ENCODE assay signal across 8 cellular contexts in genomic region chr19:47512183-47512947, GRCh38. TPM values are rescaled to one million over a fixed set of nuclear protein-coding genes. Genes with fewer than 3 reads are reported as not detected.
DNase-seq lines count a peak whose midpoint lies in the region; ATAC-seq, FAIRE-seq and TF ChIP-seq lines count a peak whose summit lies in the region.

No MANE protein-coding gene starts in this region.

- WGBS in HepG2 (ENCODE audit: low lambda C conversion rate), result 29% methylated on average over 9 of the region's 11 CpGs

- peak overlapping the region; percentile 90 for H3K4me2 ChIP-seq in HepG2 (ENCODE audit: low read depth, low read length)

- TF ChIP-seq CTCF in HepG2 (CRISPR knock-in tag; IDR thresholded peaks at IDR 0.05) (no peak), upper lobe of right lung (IDR thresholded peaks at IDR 0.05) (no peak)

- in situ Hi-C loops in HepG2 (cut with HindIII; ENCODE audit: extremely low pct_ligation_motif_present, low pct_unique_long_range_greater_than_20kb), result no loop called here

- H3K27me3 ChIP-seq in HepG2 (ENCODE audit: control insufficient read depth in 1 of 2, insufficient read depth in 2 of 2, low read length in 2 of 2) (no peaks in the 10 kb centered on the region; a peak in 1 of 5 replicates), upper lobe of right lung (no peaks in the 10 kb centered on the region)

- TF ChIP-seq EP300 in HepG2 (IDR thresholded peaks at IDR 0.05; ENCODE audit: low read depth in 2 of 2, low read length in 2 of 2) (no peak), HepG2 (CRISPR knock-in tag; IDR thresholded peaks at IDR 0.05; ENCODE audit: borderline replicate concordance) (no peak)

- TF ChIP-seq POLR2A in HepG2 (IDR thresholded peaks at IDR 0.05; ENCODE audit: insufficient read depth in 1 of 2, low read depth in 2 of 2, low read length in 2 of 2), result peak in 1 of 2 experiments; percentile 45; a peak in 1 of 4 replicates

- no peak overlapping the region for H2AFZ ChIP-seq in HepG2 (ENCODE audit: low read length)

- H3K4me3 Mint-ChIP-seq in activated naive CD4-positive, alpha-beta T cell treated with anti-CD3 and anti-CD28 coated beads, Interleukin-2, amount 50 U/mL, for 24 hours, result peak overlapping the region; percentile 98
- peak overlapping the region; percentile 98 for H3K4me3 Mint-ChIP-seq in activated naive CD8-positive, alpha-beta T cell treated with anti-CD3 and anti-CD28 coated beads for 36 hours

- no peak for DNase-seq in activated naive CD4-positive, alpha-beta T cell treated with anti-CD3 and anti-CD28 coated beads, Interleukin-2, amount 50 U/mL, for 16 hours
- DNase-seq in activated naive CD8-positive, alpha-beta T cell treated with anti-CD3 and anti-CD28 coated beads for 36 hours, result no peak
- DNase-seq in HepG2 (ENCODE audit: low spot score) (peak; percentile 52), upper lobe of right lung (no peak), NCI-H524 treated with DMSO at 0.1 percent for 48 hours (lab: John Stamatoyannopoulos, UW) (no peak), T1000 (lab: John Stamatoyannopoulos, UW) (no peak)
- no peak for DNase-seq in activated CD4-positive, CD25-positive, alpha-beta regulatory T cell (lab: John Stamatoyannopoulos, UW)

- BruUV-seq in HepG2 (replicated peaks; lab: Mats Ljungman, UMichigan), result TSS peak; percentile 42

- H3K9me3 ChIP-seq in HepG2 (ENCODE audit: low read length), result no peaks in the 10 kb centered on the region
- no peaks in the 10 kb centered on the region for H3K9me3 ChIP-seq in upper lobe of right lung

- H3K4me1 ChIP-seq in HepG2 (ENCODE audit: insufficient read depth, low read length) (peaks cover 29% of the 10 kb centered on the region), upper lobe of right lung (peaks cover 72% of the 10 kb centered on the region)

- CTCF ChIA-PET in HepG2 (lab: Yijun Ruan, JAX; ENCODE audit: low intra/inter-chr PET ratio, low total read pairs), result no interaction called here

- peak; percentile 68 for FAIRE-seq in HepG2 (lab: Jason Lieb, UNC)

- H4K20me1 ChIP-seq in HepG2 (ENCODE audit: insufficient read depth, low read length), result no peaks in the 10 kb centered on the region

- H3K4me3 ChIP-seq in HepG2 (replicated peaks in 1 of 3; ENCODE audit: insufficient read depth in 1 of 3, low read depth in 2 of 3, low read length in 3 of 3) (peak overlapping the region; percentile 93 to 99 (median 98)), upper lobe of right lung (peak overlapping the region; percentile 95)

- intact Hi-C loops in HepG2 (cut with micrococcal nuclease; ENCODE audit: unreplicated experiment), result loop anchor here (2.0 kb wide), 1 partner anchor 186 kb away; no protein-coding TSS in a partner anchor
- intact Hi-C loops in upper lobe of right lung (cut with DNase I), result no loop called here

- H3K36me3 ChIP-seq in HepG2 (replicated peaks in 1 of 2; ENCODE audit: control insufficient read depth in 1 of 2, insufficient read depth in 2 of 2, low read length in 2 of 2), result peaks cover 0 to 3% of the 10 kb centered on the region in 2 experiments; a peak in 2 of 5 replicates
- no peaks in the 10 kb centered on the region for H3K36me3 ChIP-seq in upper lobe of right lung

- H3K4me1 Mint-ChIP-seq in activated naive CD4-positive, alpha-beta T cell treated with anti-CD3 and anti-CD28 coated beads, Interleukin-2, amount 50 U/mL, for 24 hours, result peaks cover 80% of the 10 kb centered on the region
- H3K4me1 Mint-ChIP-seq in activated naive CD8-positive, alpha-beta T cell treated with anti-CD3 and anti-CD28 coated beads for 36 hours, result peaks cover 62% of the 10 kb centered on the region

- POLR2A ChIA-PET in HepG2 (lab: Yijun Ruan, JAX), result interaction anchor here (1.2 to 1.5 kb wide), 2 partner anchors 8 to 112 kb away, joined by 4 read pairs; no protein-coding TSS in a partner anchor

- H3K27me3 Mint-ChIP-seq in activated naive CD4-positive, alpha-beta T cell treated with anti-CD3 and anti-CD28 coated beads, Interleukin-2, amount 50 U/mL, for 24 hours, result no peaks in the 10 kb centered on the region
- H3K27me3 Mint-ChIP-seq in activated naive CD8-positive, alpha-beta T cell treated with anti-CD3 and anti-CD28 coated beads for 36 hours, result no peaks in the 10 kb centered on the region

- TF ChIP-seq RAD21 in HepG2 (CRISPR knock-in tag; IDR thresholded peaks at IDR 0.05), result no peak

- H3K27ac ChIP-seq in HepG2 (ENCODE audit: extremely low read length, insufficient read depth, low read length), result peak overlapping the region; percentile 49
- H3K27ac ChIP-seq in upper lobe of right lung, result peak overlapping the region; percentile 98

- H3K27ac Mint-ChIP-seq in activated naive CD4-positive, alpha-beta T cell treated with anti-CD3 and anti-CD28 coated beads, Interleukin-2, amount 50 U/mL, for 24 hours, result peak overlapping the region; percentile 96
- H3K27ac Mint-ChIP-seq in activated naive CD8-positive, alpha-beta T cell treated with anti-CD3 and anti-CD28 coated beads for 36 hours, result peak overlapping the region; percentile 97

- peaks cover 2% of the 10 kb centered on the region for H3K36me3 Mint-ChIP-seq in activated naive CD4-positive, alpha-beta T cell treated with anti-CD3 and anti-CD28 coated beads, Interleukin-2, amount 50 U/mL, for 24 hours
- H3K36me3 Mint-ChIP-seq in activated naive CD8-positive, alpha-beta T cell treated with anti-CD3 and anti-CD28 coated beads for 36 hours, result no peaks in the 10 kb centered on the region

- ATAC-seq in HepG2 (peak; percentile 20), upper lobe of right lung (no peak)

- H3K79me2 ChIP-seq in HepG2 (ENCODE audit: insufficient read depth, low read length), result peaks cover 60% of the 10 kb centered on the region

- no peaks in the 10 kb centered on the region for H3K9me3 Mint-ChIP-seq in activated naive CD4-positive, alpha-beta T cell treated with anti-CD3 and anti-CD28 coated beads, Interleukin-2, amount 50 U/mL, for 24 hours
- peaks cover 4% of the 10 kb centered on the region for H3K9me3 Mint-ChIP-seq in activated naive CD8-positive, alpha-beta T cell treated with anti-CD3 and anti-CD28 coated beads for 36 hours

- peak overlapping the region; percentile 92 for H3K9ac ChIP-seq in HepG2 (ENCODE audit: insufficient read depth, low read depth, low read length)

RNA-seq across cellular contexts. Expression of gene NAPA, which starts 2.5 kb away (rescaled TPM):
- 10 to 100 TPM; 65.6 to 69.2 TPM for total RNA-seq in activated naive CD8-positive, alpha-beta T cell treated with anti-CD3 and anti-CD28 coated beads for 36 hours
- total RNA-seq in HepG2 (2016; rRNA removed; fragmentation: Illumina TruSeq; extraction: Trizol) (32.6 and 36.5 TPM in 2 replicates), upper lobe of right lung (134 TPM)
- 10.7 and 16.6 TPM in 2 replicates for total RNA-seq in HepG2 (2016; cell fraction: cytosol; rRNA removed; fragmentation: Illumina TruSeq; extraction: Trizol; ENCODE audit: low read depth)
- total RNA-seq in HepG2 (2016; cell fraction: insoluble cytoplasmic fraction; rRNA removed; fragmentation: Illumina TruSeq; extraction: Trizol), result 32.5 and 33.2 TPM in 2 replicates
- total RNA-seq in HepG2 (2016; cell fraction: membrane; rRNA removed; fragmentation: Illumina TruSeq; extraction: Trizol), result 17.7 and 25.0 TPM in 2 replicates
- 19.1 and 19.4 TPM in 2 replicates for total RNA-seq in HepG2 (2016; cell fraction: nucleus; rRNA removed; fragmentation: Illumina TruSeq; extraction: Trizol)
- 65.9 and 74.4 TPM in 2 replicates for polyA plus RNA-seq in HepG2 (2011; rRNA removed)
- polyA plus RNA-seq in HepG2 (2011; cell fraction: cytosol; rRNA removed), result 50.7 and 64.2 TPM in 2 replicates
- 64.5 and 68.0 TPM in 2 replicates for polyA plus RNA-seq in HepG2 (2011; cell fraction: nucleus; rRNA removed)
- 39.7 and 50.3 TPM in 2 replicates for polyA plus RNA-seq in HepG2 (2012)
- polyA plus RNA-seq in HepG2 (2016; cell fraction: cytosol; fragmentation: Illumina TruSeq; extraction: Trizol; ENCODE audit: low read depth), result 18.1 and 25.6 TPM in 2 replicates
- 52.2 and 60.3 TPM in 2 replicates for polyA plus RNA-seq in HepG2 (2016; cell fraction: insoluble cytoplasmic fraction; fragmentation: Illumina TruSeq; extraction: Trizol; ENCODE audit: low read depth)
- 32.1 and 34.6 TPM in 2 replicates for polyA plus RNA-seq in HepG2 (2016; cell fraction: membrane; fragmentation: Illumina TruSeq; extraction: Trizol; ENCODE audit: low read depth)
- polyA plus RNA-seq in HepG2 (2016; cell fraction: nucleus; fragmentation: Illumina TruSeq; extraction: Trizol; ENCODE audit: insufficient read depth, low read depth), result 41.7 and 44.1 TPM in 2 replicates
- polyA minus RNA-seq in HepG2 (2011; rRNA and poly(A)+ RNA removed; ENCODE audit: low replicate concordance), result 73.3 and 108 TPM in 2 replicates
- polyA minus RNA-seq in HepG2 (2011; cell fraction: cytosol; rRNA and poly(A)+ RNA removed), result 36.3 and 43.3 TPM in 2 replicates
- 20.6 and 26.2 TPM in 2 replicates for polyA minus RNA-seq in HepG2 (2011; cell fraction: nucleus; rRNA and poly(A)+ RNA removed)

RNA-seq across cellular contexts. Expression of gene KPTN, which starts 28.3 kb away (rescaled TPM):
- 10 to 100 TPM; 12.4 to 13.4 TPM for total RNA-seq in activated naive CD8-positive, alpha-beta T cell treated with anti-CD3 and anti-CD28 coated beads for 36 hours
- total RNA-seq in HepG2 (2016; rRNA removed; fragmentation: Illumina TruSeq; extraction: Trizol) (8.4 and 9.1 TPM in 2 replicates), upper lobe of right lung (9.3 TPM)
- 2.8 and 3.3 TPM in 2 replicates for total RNA-seq in HepG2 (2016; cell fraction: cytosol; rRNA removed; fragmentation: Illumina TruSeq; extraction: Trizol; ENCODE audit: low read depth)
- 8.2 and 10.6 TPM in 2 replicates for total RNA-seq in HepG2 (2016; cell fraction: insoluble cytoplasmic fraction; rRNA removed; fragmentation: Illumina TruSeq; extraction: Trizol)
- total RNA-seq in HepG2 (2016; cell fraction: membrane; rRNA removed; fragmentation: Illumina TruSeq; extraction: Trizol), result 4.2 and 6.5 TPM in 2 replicates
- total RNA-seq in HepG2 (2016; cell fraction: nucleus; rRNA removed; fragmentation: Illumina TruSeq; extraction: Trizol), result 9.8 and 13.4 TPM in 2 replicates
- 13.3 and 17.6 TPM in 2 replicates for polyA plus RNA-seq in HepG2 (2011; rRNA removed)
- polyA plus RNA-seq in HepG2 (2011; cell fraction: cytosol; rRNA removed), result 8.3 and 11.4 TPM in 2 replicates
- 48.6 and 50.4 TPM in 2 replicates for polyA plus RNA-seq in HepG2 (2011; cell fraction: nucleus; rRNA removed)
- 9.8 and 14.4 TPM in 2 replicates for polyA plus RNA-seq in HepG2 (2012)
- 4.3 and 5.1 TPM in 2 replicates for polyA plus RNA-seq in HepG2 (2016; cell fraction: cytosol; fragmentation: Illumina TruSeq; extraction: Trizol; ENCODE audit: low read depth)
- polyA plus RNA-seq in HepG2 (2016; cell fraction: insoluble cytoplasmic fraction; fragmentation: Illumina TruSeq; extraction: Trizol; ENCODE audit: low read depth), result 14.4 and 17.5 TPM in 2 replicates
- polyA plus RNA-seq in HepG2 (2016; cell fraction: membrane; fragmentation: Illumina TruSeq; extraction: Trizol; ENCODE audit: low read depth), result 5.2 and 7.2 TPM in 2 replicates
- 29.6 and 30.0 TPM in 2 replicates for polyA plus RNA-seq in HepG2 (2016; cell fraction: nucleus; fragmentation: Illumina TruSeq; extraction: Trizol; ENCODE audit: insufficient read depth, low read depth)
- 8.3 and 15.8 TPM in 2 replicates for polyA minus RNA-seq in HepG2 (2011; rRNA and poly(A)+ RNA removed; ENCODE audit: low replicate concordance)
- polyA minus RNA-seq in HepG2 (2011; cell fraction: cytosol; rRNA and poly(A)+ RNA removed), result 5.2 TPM in 2 replicates
- polyA minus RNA-seq in HepG2 (2011; cell fraction: nucleus; rRNA and poly(A)+ RNA removed), result 3.2 and 5.5 TPM in 2 replicates

RNA-seq across cellular contexts. Expression of gene SLC8A2, which starts 40.7 kb away (rescaled TPM):
- under 1 TPM; 0.37 to 0.38 TPM for total RNA-seq in activated naive CD8-positive, alpha-beta T cell treated with anti-CD3 and anti-CD28 coated beads for 36 hours
- total RNA-seq in HepG2 (2016; rRNA removed; fragmentation: Illumina TruSeq; extraction: Trizol) (0.02 TPM in 1 of 2 replicates, not detected in the other), upper lobe of right lung (0.23 TPM)
- not detected in 2 replicates for total RNA-seq in HepG2 (2016; cell fraction: cytosol; rRNA removed; fragmentation: Illumina TruSeq; extraction: Trizol; ENCODE audit: low read depth)
- not detected in 2 replicates for total RNA-seq in HepG2 (2016; cell fraction: insoluble cytoplasmic fraction; rRNA removed; fragmentation: Illumina TruSeq; extraction: Trizol)
- not detected in 2 replicates for total RNA-seq in HepG2 (2016; cell fraction: membrane; rRNA removed; fragmentation: Illumina TruSeq; extraction: Trizol)
- not detected in 2 replicates for total RNA-seq in HepG2 (2016; cell fraction: nucleus; rRNA removed; fragmentation: Illumina TruSeq; extraction: Trizol)
- polyA plus RNA-seq in HepG2 (2011; rRNA removed), result 0.09 TPM in 1 of 2 replicates, not detected in the other
- polyA plus RNA-seq in HepG2 (2011; cell fraction: cytosol; rRNA removed), result 0.09 and 0.12 TPM in 2 replicates
- polyA plus RNA-seq in HepG2 (2011; cell fraction: nucleus; rRNA removed), result 0.19 and 0.51 TPM in 2 replicates
- 0.07 TPM in 1 of 2 replicates, not detected in the other for polyA plus RNA-seq in HepG2 (2012)
- polyA plus RNA-seq in HepG2 (2016; cell fraction: cytosol; fragmentation: Illumina TruSeq; extraction: Trizol; ENCODE audit: low read depth), result not detected in 2 replicates
- polyA plus RNA-seq in HepG2 (2016; cell fraction: insoluble cytoplasmic fraction; fragmentation: Illumina TruSeq; extraction: Trizol; ENCODE audit: low read depth), result not detected in 2 replicates
- polyA plus RNA-seq in HepG2 (2016; cell fraction: membrane; fragmentation: Illumina TruSeq; extraction: Trizol; ENCODE audit: low read depth), result not detected in 2 replicates
- not detected in 2 replicates for polyA plus RNA-seq in HepG2 (2016; cell fraction: nucleus; fragmentation: Illumina TruSeq; extraction: Trizol; ENCODE audit: insufficient read depth, low read depth)
- polyA minus RNA-seq in HepG2 (2011; rRNA and poly(A)+ RNA removed; ENCODE audit: low replicate concordance), result 0.78 TPM in 1 of 2 replicates, not detected in the other
- not detected in 2 replicates for polyA minus RNA-seq in HepG2 (2011; cell fraction: cytosol; rRNA and poly(A)+ RNA removed)
- polyA minus RNA-seq in HepG2 (2011; cell fraction: nucleus; rRNA and poly(A)+ RNA removed), result not detected in 2 replicates
